14 cellular contexts compared by ENCODE assay signal in the genomic region with DNA sequence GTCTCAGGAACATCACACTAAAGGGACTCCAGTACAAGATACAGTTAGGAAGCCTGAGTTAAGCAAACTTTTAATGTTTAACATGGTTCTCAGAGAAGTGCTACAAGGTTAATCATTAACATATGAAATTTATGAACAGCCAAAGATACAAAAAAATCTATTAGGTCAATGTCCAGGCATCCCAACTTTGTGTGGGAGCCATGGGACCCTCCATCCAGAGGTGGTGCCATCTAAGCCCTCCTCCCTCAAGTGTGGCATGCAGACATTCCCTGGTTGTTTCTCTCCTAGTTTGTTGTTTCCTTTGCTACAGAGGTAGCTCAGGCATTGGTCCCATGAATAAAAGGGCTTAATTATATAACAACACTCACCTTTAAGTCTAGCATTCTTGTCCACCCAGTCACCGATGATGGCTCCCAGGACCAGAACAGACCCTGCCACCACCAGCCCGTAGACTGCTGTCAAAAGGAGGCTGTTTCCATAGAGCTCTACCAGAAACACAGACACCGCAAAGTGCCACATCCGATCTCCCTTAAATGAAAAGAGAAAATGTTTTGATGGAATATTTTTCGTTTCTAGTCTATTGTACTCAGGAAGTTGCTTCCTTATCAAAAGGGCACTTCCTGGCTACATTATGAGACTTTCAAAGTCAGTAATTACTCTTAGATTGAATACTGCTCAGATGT. TPM values are rescaled to one million over a fixed set of nuclear protein-coding genes. Genes with fewer than 3 reads are reported as not detected.
A peak's percentile ranks its signal among the peaks of the same experiment; 100 is the strongest.
DNase-seq lines count a peak whose midpoint lies in the region; ATAC-seq, FAIRE-seq and TF ChIP-seq lines count a peak whose summit lies in the region.
"Had no signal": no experiment of that assay in that cellular context is flagged by ENCODE, and none has a peak within 500 bp of the region (broad histone marks: within the 10 kb centered on the region; RNA-seq: fewer than 3 reads in every experiment).

No MANE protein-coding gene starts in this region.

- H3K4me3 ChIP-seq in breast epithelium (peak overlapping the region in 2 of 3 donors; percentile 19 to 35), endothelial cell of umbilical vein (replicated peaks in 1 of 3; ENCODE audit: insufficient read depth in 1 of 3, low read depth in 1 of 3, low read length in 3 of 3) (peak overlapping the region in 1 of 3 experiments; percentile 45), mucosa of rectum (ENCODE audit: low read length in 2 of 2) (peak overlapping the region; percentile 22 to 26), upper lobe of right lung (peak overlapping the region; percentile 72), foreskin fibroblast (ENCODE audit: low read depth in 1 of 2, low read length in 2 of 2) (no peak overlapping the region)
- H3K4me3 ChIP-seq: tibial nerve had no signal

- H3K4me1 ChIP-seq in breast epithelium = no peaks in the 10 kb centered on the region
- H3K4me1 ChIP-seq in endothelial cell of umbilical vein (ENCODE audit: control insufficient read depth, extremely low read depth, insufficient read depth, low read length) = peaks cover 14% of the 10 kb centered on the region
- H3K4me1 ChIP-seq in mucosa of rectum (ENCODE audit: control insufficient read depth in 2 of 2, insufficient read depth in 2 of 2, low read length in 2 of 2) = peaks cover 7 to 24% of the 10 kb centered on the region in 2 donors
- H3K4me1 ChIP-seq in upper lobe of right lung = peaks cover 48% of the 10 kb centered on the region

- H3K4me3 Mint-ChIP-seq in MCF 10A (ENCODE audit: unreplicated experiment) = no peak overlapping the region
- H3K4me3 Mint-ChIP-seq: activated naive CD8-positive, alpha-beta T cell treated with anti-CD3 and anti-CD28 coated beads, Interleukin-2, amount 50 U/mL, for 24 hours had no signal

- TF ChIP-seq CTCF in breast epithelium (IDR thresholded peaks at IDR 0.05) = no peak
- TF ChIP-seq CTCF in MCF 10A (IDR thresholded peaks at IDR 0.05; ENCODE audit: unreplicated experiment) = no peak
- TF ChIP-seq CTCF in endothelial cell of umbilical vein (IDR thresholded peaks at IDR 0.05; ENCODE audit: extremely low read depth in 1 of 2, insufficient read depth in 1 of 2, low read depth in 1 of 2, low read length in 2 of 2) = no peak
- TF ChIP-seq CTCF in upper lobe of right lung (IDR thresholded peaks at IDR 0.05) = no peak
- no peak for TF ChIP-seq CTCF in foreskin fibroblast (IDR thresholded peaks at IDR 0.05; ENCODE audit: low read depth, low read length)

- H3K4me2 ChIP-seq in endothelial cell of umbilical vein (ENCODE audit: insufficient read depth, low read length) = peak overlapping the region; percentile 79

- H3K27ac Mint-ChIP-seq in MCF 10A (ENCODE audit: low read depth, unreplicated experiment) = no peak overlapping the region
- H3K27ac Mint-ChIP-seq: activated naive CD8-positive, alpha-beta T cell treated with anti-CD3 and anti-CD28 coated beads, Interleukin-2, amount 50 U/mL, for 24 hours had no signal

- DNase-seq in breast epithelium (ENCODE audit: low spot score in 2 of 2) (no peak), MCF 10A (ENCODE audit: unreplicated experiment) (no peak), endothelial cell of umbilical vein (ENCODE audit: low read depth, low spot score) (peak; percentile 80), upper lobe of right lung (no peak), KG1 (lab: John Stamatoyannopoulos, UW) (no peak), foreskin fibroblast (no peak)
- DNase-seq: activated naive CD8-positive, alpha-beta T cell treated with anti-CD3 and anti-CD28 coated beads, Interleukin-2, amount 50 U/mL, for 24 hours; DMS79; NCI-H1105 treated with DMSO at 0.1 percent for 48 hours; NCI-H510A treated with DMSO at 0.1 percent for 48 hours had no signal

- H3K9ac ChIP-seq in endothelial cell of umbilical vein (replicated peaks; ENCODE audit: extremely low read depth, insufficient read depth, low read length) (no peak overlapping the region), mucosa of rectum (ENCODE audit: low read depth in 1 of 2, low read length in 2 of 2) (no peak overlapping the region)

- no peaks in the 10 kb centered on the region for H3K79me2 ChIP-seq in endothelial cell of umbilical vein (ENCODE audit: control insufficient read depth, insufficient read depth, low read length)

- H3K36me3 ChIP-seq in breast epithelium (no peaks in the 10 kb centered on the region), endothelial cell of umbilical vein (ENCODE audit: control insufficient read depth in 2 of 2, extremely low read depth in 1 of 2, insufficient read depth in 2 of 2, low read length in 2 of 2) (peaks cover 0 to 4% of the 10 kb centered on the region in 2 experiments), mucosa of rectum (ENCODE audit: control insufficient read depth in 2 of 2, insufficient read depth in 2 of 2, low read length in 2 of 2) (peaks cover 24 to 36% of the 10 kb centered on the region in 2 donors), upper lobe of right lung (peaks cover 71% of the 10 kb centered on the region)

- peak overlapping the region; percentile 87 for H2AFZ ChIP-seq in endothelial cell of umbilical vein (ENCODE audit: low read depth, low read length)

- H3K9me1 ChIP-seq in endothelial cell of umbilical vein (replicated peaks; ENCODE audit: control insufficient read depth, extremely low read depth, insufficient read depth, low read length) = no peaks in the 10 kb centered on the region

- TF ChIP-seq POLR2A in breast epithelium (IDR thresholded peaks at IDR 0.05) (no peak), endothelial cell of umbilical vein (IDR thresholded peaks at IDR 0.05; ENCODE audit: low read depth, low read length) (no peak)

- no peaks in the 10 kb centered on the region for H3K27me3 Mint-ChIP-seq in MCF 10A (ENCODE audit: insufficient read depth, unreplicated experiment)

- H3K27me3 ChIP-seq in breast epithelium = no peaks in the 10 kb centered on the region
- H3K27me3 ChIP-seq in endothelial cell of umbilical vein (ENCODE audit: control insufficient read depth in 2 of 2, insufficient read depth in 2 of 2, low read length in 2 of 2) = no peaks in the 10 kb centered on the region
- no peaks in the 10 kb centered on the region for H3K27me3 ChIP-seq in mucosa of rectum (ENCODE audit: control insufficient read depth in 2 of 2, insufficient read depth in 2 of 2, low read length in 2 of 2)
- H3K27me3 ChIP-seq in upper lobe of right lung = no peaks in the 10 kb centered on the region
- H3K27me3 ChIP-seq: tibial nerve had no signal

- no peaks in the 10 kb centered on the region for H3K36me3 Mint-ChIP-seq in MCF 10A (ENCODE audit: insufficient read depth, unreplicated experiment)

- peak overlapping the region; percentile 10 to 65 for H3K27ac ChIP-seq in breast epithelium
- peak overlapping the region; percentile 25 for H3K27ac ChIP-seq in endothelial cell of umbilical vein (ENCODE audit: insufficient read depth, low read depth, low read length)
- H3K27ac ChIP-seq in mucosa of rectum (ENCODE audit: low read depth in 2 of 2, low read length in 2 of 2) = peak overlapping the region; percentile 32 to 33
- peak overlapping the region; percentile 52 for H3K27ac ChIP-seq in upper lobe of right lung

- peak; percentile 74 for FAIRE-seq in endothelial cell of umbilical vein (lab: Jason Lieb, UNC)

- H4K20me1 ChIP-seq in endothelial cell of umbilical vein (replicated peaks; ENCODE audit: control insufficient read depth, extremely low read depth, insufficient read depth, low read length) = no peaks in the 10 kb centered on the region

- BruUV-seq in MCF 10A (replicated peaks; lab: Mats Ljungman, UMichigan) = no TSS peak
- no TSS peak for BruUV-seq in endothelial cell of umbilical vein (replicated peaks; lab: Mats Ljungman, UMichigan)

- dilution Hi-C loops in endothelial cell of umbilical vein (cut with MboI; ENCODE audit: extremely low pct_ligation_motif_present, low sequenced_read_pairs) = no loop called here

- intact Hi-C loops in breast epithelium (cut with DNase I; ENCODE audit: low total_unique reads) (no loop called here), MCF 10A (cut with micrococcal nuclease) (no loop called here), endothelial cell of umbilical vein (cut with micrococcal nuclease) (no loop called here), upper lobe of right lung (cut with DNase I) (no loop called here)

- ATAC-seq in upper lobe of right lung (peak; percentile 39), GM18907 (IDR thresholded peaks at IDR 0.05; ENCODE audit: unreplicated experiment) (no peak)
- ATAC-seq: activated naive CD8-positive, alpha-beta T cell treated with anti-CD3 and anti-CD28 coated beads, Interleukin-2, amount 50 U/mL, for 24 hours; Panc1 had no signal

- POLR2A ChIA-PET in MCF 10A (lab: Yijun Ruan, JAX) = no interaction called here
- POLR2A ChIA-PET in endothelial cell of umbilical vein (lab: Charles Lee) = no interaction called here

- no peaks in the 10 kb centered on the region for H3K9me3 ChIP-seq in breast epithelium
- no peaks in the 10 kb centered on the region for H3K9me3 ChIP-seq in endothelial cell of umbilical vein (replicated peaks; ENCODE audit: control insufficient read depth, insufficient read depth, low read length)
- H3K9me3 ChIP-seq in mucosa of rectum (ENCODE audit: control insufficient read depth in 2 of 2, low read length in 2 of 2) = no peaks in the 10 kb centered on the region
- no peaks in the 10 kb centered on the region for H3K9me3 ChIP-seq in upper lobe of right lung
- H3K9me3 ChIP-seq: tibial nerve had no signal

- H3K4me1 Mint-ChIP-seq in MCF 10A (ENCODE audit: insufficient read depth, unreplicated experiment) = no peaks in the 10 kb centered on the region

- peaks cover 8% of the 10 kb centered on the region for H3K9me3 Mint-ChIP-seq in MCF 10A (ENCODE audit: unreplicated experiment)
- H3K9me3 Mint-ChIP-seq: activated naive CD8-positive, alpha-beta T cell treated with anti-CD3 and anti-CD28 coated beads, Interleukin-2, amount 50 U/mL, for 24 hours had no signal

- CTCF ChIA-PET in MCF 10A (lab: Yijun Ruan, JAX) (interaction anchor here (0.6 kb wide), 1 partner anchor 48 kb away, joined by 3 read pairs; no protein-coding TSS in a partner anchor), endothelial cell of umbilical vein (lab: Charles Lee) (no interaction called here)

TF ChIP-seq in endothelial cell of umbilical vein, 7 proteins besides CTCF, POLR2A, EP300 and RAD21 (continues in another document):
- TF ChIP-seq POLR2AphosphoS5 (IDR thresholded peaks at IDR 0.05; ENCODE audit: insufficient read depth, low read depth, low read length) (no peak), MYC (IDR thresholded peaks at IDR 0.05; ENCODE audit: low read depth, low read length) (no peak)

RNA-seq across cellular contexts. Expression of gene SLC40A1, which starts 5.7 kb away (rescaled TPM):
- total RNA-seq in breast epithelium (100 to 1,000 TPM in 2 of 3 donors, 10 to 100 TPM in 1; 42.2 to 183 (median 162) TPM), MCF 10A (2022) (0.15 TPM in 1 of 2 replicates, not detected in the other), endothelial cell of umbilical vein (5.7 and 8.5 TPM in 2 replicates), upper lobe of right lung (169 TPM)
- polyA plus RNA-seq in endothelial cell of umbilical vein = 12.2 and 15.1 TPM in 2 replicates
- 11.3 and 11.8 TPM in 2 replicates for polyA plus RNA-seq in endothelial cell of umbilical vein (2011; cell fraction: cytosol; rRNA removed)
- polyA plus RNA-seq in endothelial cell of umbilical vein (2011; cell fraction: nucleus; rRNA removed) = 16.8 and 17.7 TPM in 2 replicates
- 35.3 and 43.0 TPM in 2 replicates for polyA plus RNA-seq in endothelial cell of umbilical vein (2012)
- polyA minus RNA-seq in endothelial cell of umbilical vein = 45.7 and 55.9 TPM in 2 replicates
- not detected for polyA minus RNA-seq in endothelial cell of umbilical vein (2011; cell fraction: cytosol; rRNA and poly(A)+ RNA removed)
- 19.9 and 26.5 TPM in 2 replicates for polyA minus RNA-seq in endothelial cell of umbilical vein (2011; cell fraction: nucleus; rRNA and poly(A)+ RNA removed)

Comparison
In these comparisons a context has a peak if more than half of its experiments do, and no peak if none do; other contexts are left out.
1. H3K4me3 ChIP-seq: peak in breast epithelium (2 of 3), mucosa of rectum (2 of 2) and upper lobe of right lung (single experiment); none in foreskin fibroblast (0 of 2).
2. Peak in every context shown above with its lines, with median percentiles within 50 percentile points of each other: H3K27ac ChIP-seq.